Comparison of ENCODE assay signal across 17 cellular contexts in the genomic region with DNA sequence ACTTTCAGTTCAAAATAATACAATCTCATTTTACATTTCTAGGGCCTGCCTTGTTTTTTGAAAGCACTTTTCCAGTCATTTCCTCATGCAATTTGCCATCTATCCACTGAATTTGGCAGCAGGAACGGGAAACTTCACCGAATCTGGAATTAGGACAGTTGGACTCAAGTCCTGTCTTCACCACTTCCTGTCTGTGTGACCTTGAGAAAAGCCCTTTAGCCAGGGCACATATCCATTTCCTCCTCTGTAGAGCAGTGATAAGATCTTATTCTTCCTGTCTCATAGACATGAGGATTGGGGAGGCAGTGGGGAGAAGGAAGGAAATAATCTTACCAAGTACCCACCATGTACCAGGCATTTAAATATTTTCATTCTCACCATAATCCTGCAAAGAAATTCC. TPM values are rescaled to one million over a fixed set of nuclear protein-coding genes. Genes with fewer than 3 reads are reported as not detected.
DNase-seq lines count a peak whose midpoint lies in the region; ATAC-seq and TF ChIP-seq lines count a peak whose summit lies in the region.
"Had no signal": no experiment of that assay in that cellular context is flagged by ENCODE, and none has a peak within 500 bp of the region (broad histone marks: within the 10 kb centered on the region; RNA-seq: fewer than 3 reads in every experiment).

No MANE protein-coding gene starts in this region.

- ATAC-seq in GM21423 (IDR thresholded peaks at IDR 0.05; ENCODE audit: unreplicated experiment), result no peak
- ATAC-seq: activated CD4-positive, alpha-beta T cell treated with anti-CD3 and anti-CD28 coated beads for 36 hours had no signal

- intact Hi-C loops in left ventricle myocardium inferior (cut with micrococcal nuclease), result no loop called here

- DNase-seq in NCI-H2171 treated with DMSO at 0.1 percent for 48 hours (lab: John Stamatoyannopoulos, UW) (peak; percentile 16), NCI-H2171 (lab: John Stamatoyannopoulos, UW) (no peak), OCI-M1 (lab: John Stamatoyannopoulos, UW) (peak; percentile 12), left ventricle myocardium inferior (no peak), NCI-H2227 treated with DMSO at 0.1 percent for 48 hours (lab: John Stamatoyannopoulos, UW) (no peak), SIG-M5 (lab: John Stamatoyannopoulos, UW) (no peak)
- DNase-seq: activated CD4-positive, alpha-beta T cell treated with anti-CD3 and anti-CD28 coated beads for 36 hours; activated naive CD8-positive, alpha-beta T cell treated with anti-CD3 and anti-CD28 coated beads, Interleukin-2, amount 10 ng/mL, durations not matched to agents 7 days and 5 days; activated T-cell treated with anti-CD3 and anti-CD28 coated beads, Interleukin-2, amount 50 U/mL, for 1 hour; KG1; NCI-H2081 treated with DMSO at 0.1 percent for 48 hours; SW 1271; testis had no signal

- peaks cover 24% of the 10 kb centered on the region for H3K4me1 ChIP-seq in left ventricle myocardium inferior
- peaks cover 9 to 12% (median 12%) of the 10 kb centered on the region in 3 donors for H3K4me1 ChIP-seq in skeletal muscle tissue (ENCODE audit: control insufficient read depth in 3 of 3, insufficient read depth in 3 of 3, low read length in 3 of 3)
- H3K4me1 ChIP-seq: testis had no signal

- no peak overlapping the region for H3K4me3 ChIP-seq in left ventricle myocardium inferior
- no peak overlapping the region for H3K4me3 ChIP-seq in skeletal muscle tissue (ENCODE audit: low read length in 3 of 3)
- H3K4me3 ChIP-seq: hepatocyte, lung, testis had no signal

- no peaks in the 10 kb centered on the region for H3K27me3 ChIP-seq in left ventricle myocardium inferior (ENCODE audit: low read depth)
- H3K27me3 ChIP-seq in skeletal muscle tissue (ENCODE audit: control insufficient read depth in 3 of 3, insufficient read depth in 3 of 3, low read length in 3 of 3), result no peaks in the 10 kb centered on the region
- H3K27me3 ChIP-seq: testis had no signal

- H3K36me3 ChIP-seq in left ventricle myocardium inferior (no peaks in the 10 kb centered on the region), skeletal muscle tissue (ENCODE audit: control insufficient read depth in 3 of 3, insufficient read depth in 3 of 3, low read length in 3 of 3) (no peaks in the 10 kb centered on the region)

- no peak overlapping the region for H3K9ac ChIP-seq in skeletal muscle tissue (ENCODE audit: low read depth in 1 of 3, low read length in 3 of 3)

- H3K9me3 ChIP-seq in left ventricle myocardium inferior (replicated peaks) (no peaks in the 10 kb centered on the region), skeletal muscle tissue (ENCODE audit: control insufficient read depth in 3 of 3, low read length in 3 of 3) (no peaks in the 10 kb centered on the region)
- H3K9me3 ChIP-seq: testis had no signal

- peak overlapping the region; percentile 62 for H3K27ac ChIP-seq in left ventricle myocardium inferior (replicated peaks)
- peak overlapping the region; percentile 22 for H3K27ac ChIP-seq in skeletal muscle tissue (ENCODE audit: low read depth, low read length)
- H3K27ac ChIP-seq: hepatocyte, testis had no signal

- TF ChIP-seq CTCF in left ventricle myocardium inferior (IDR thresholded peaks at IDR 0.05; ENCODE audit: borderline replicate concordance), result no peak

RNA-seq across cellular contexts. Expression of a gene that starts 12.0 kb away (rescaled TPM):
- total RNA-seq in left ventricle myocardium inferior (1.4 TPM), skeletal muscle tissue (11.0 TPM)

Comparison
In these comparisons a context has a peak if more than half of its experiments do, and no peak if none do; other contexts are left out.
1. DNase-seq: peak in NCI-H2171 treated with DMSO at 0.1 percent for 48 hours (single experiment) and OCI-M1 (single experiment); none in NCI-H2171 (single experiment), left ventricle myocardium inferior (single experiment), NCI-H2227 treated with DMSO at 0.1 percent for 48 hours (single experiment) and SIG-M5 (single experiment).